ENCODE assay signal across 1 cellular context in the genomic region with DNA sequence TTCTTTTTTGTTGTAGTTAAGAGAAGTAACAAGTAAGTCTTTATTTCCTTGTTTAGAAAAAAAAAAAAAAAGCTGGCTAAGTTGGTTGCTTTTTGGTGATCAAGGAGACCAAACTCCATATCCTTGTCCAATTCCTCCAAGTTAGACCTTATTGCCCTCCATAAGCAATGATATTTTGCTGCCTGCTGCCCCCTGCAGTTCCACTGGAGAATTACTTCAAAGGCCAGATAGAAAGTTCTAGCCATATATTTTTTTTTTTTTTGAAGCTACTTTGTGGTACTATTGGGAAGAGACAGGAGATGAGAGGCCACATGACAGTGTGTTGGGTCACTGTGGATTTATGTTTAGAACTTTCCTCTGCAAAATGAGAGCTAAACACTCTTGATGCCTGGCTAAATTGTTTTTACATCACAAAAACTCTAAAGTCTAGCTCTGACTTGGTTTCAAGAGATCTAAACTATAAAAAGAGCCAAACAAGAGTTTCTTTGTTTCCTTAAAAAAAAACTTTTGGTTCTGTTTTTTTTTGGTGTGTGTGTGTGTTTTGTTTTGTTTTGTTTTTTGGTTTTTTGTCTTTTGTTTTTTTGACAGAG.
TF ChIP-seq lines count a peak whose summit lies in the region.

No MANE protein-coding gene starts in this region.

TF ChIP-seq in HCT116, 20 proteins besides CTCF, POLR2A, EP300 and RAD21 (continued from another document):
- no peak for TF ChIP-seq EGR1 (IDR thresholded peaks at IDR 0.05; ENCODE audit: low read depth)
- no peak for TF ChIP-seq JUND (IDR thresholded peaks at IDR 0.05)
- TF ChIP-seq POLR2AphosphoS5 (IDR thresholded peaks at IDR 0.05; ENCODE audit: low read depth, low read length), result no peak
- TF ChIP-seq SIN3A (IDR thresholded peaks at IDR 0.05; ENCODE audit: low read depth), result no peak
- no peak for TF ChIP-seq SP1 (IDR thresholded peaks at IDR 0.05; ENCODE audit: low read depth)
- no peak for TF ChIP-seq CEBPB (IDR thresholded peaks at IDR 0.05; ENCODE audit: low read depth)
- no peak for TF ChIP-seq EZH2phosphoT487 (IDR thresholded peaks at IDR 0.05; ENCODE audit: borderline replicate concordance)
- TF ChIP-seq YY1 (IDR thresholded peaks at IDR 0.05; ENCODE audit: extremely low read depth, insufficient replicate concordance, low read depth, low read length), result no peak
- TF ChIP-seq, protein P1, sequence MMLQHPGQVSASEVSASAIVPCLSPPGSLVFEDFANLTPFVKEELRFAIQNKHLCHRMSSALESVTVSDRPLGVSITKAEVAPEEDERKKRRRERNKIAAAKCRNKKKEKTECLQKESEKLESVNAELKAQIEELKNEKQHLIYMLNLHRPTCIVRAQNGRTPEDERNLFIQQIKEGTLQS (IDR thresholded peaks at IDR 0.05), result no peak
- TF ChIP-seq FOSL1 (IDR thresholded peaks at IDR 0.05; ENCODE audit: low read depth), result no peak
- TF ChIP-seq SRF (IDR thresholded peaks at IDR 0.05; ENCODE audit: low read depth), result no peak
- no peak for TF ChIP-seq EZH2 (IDR thresholded peaks at IDR 0.05)
- TF ChIP-seq ZNF274 (IDR thresholded peaks at IDR 0.05; ENCODE audit: low read depth, low read length), result no peak
- TF ChIP-seq ELF1 (IDR thresholded peaks at IDR 0.05; ENCODE audit: borderline replicate concordance, low read depth), result no peak
- TF ChIP-seq ZFX (IDR thresholded peaks at IDR 0.05), result no peak
- no peak for TF ChIP-seq CBX3 (IDR thresholded peaks at IDR 0.05; ENCODE audit: low read depth)
